In genomic region chr18:31261792-31262582, GRCh38 we compare ENCODE assay signal across 24 cellular contexts. TPM values are rescaled to one million over a fixed set of nuclear protein-coding genes. Genes with fewer than 3 reads are reported as not detected.
DNase-seq lines count a peak whose midpoint lies in the region; ATAC-seq, FAIRE-seq and TF ChIP-seq lines count a peak whose summit lies in the region.
"Had no signal": no experiment of that assay in that cellular context is flagged by ENCODE, and none has a peak within 500 bp of the region (broad histone marks: within the 10 kb centered on the region; RNA-seq: fewer than 3 reads in every experiment).

No MANE protein-coding gene starts in this region.

- ATAC-seq in WTC11 (peak; percentile 65), aorta (ENCODE audit: low FRiP score) (no peak), HG02970 (IDR thresholded peaks at IDR 0.05; ENCODE audit: low FRiP score, unreplicated experiment) (no peak), HG02623 (IDR thresholded peaks at IDR 0.05; ENCODE audit: unreplicated experiment) (no peak)
- ATAC-seq in activated CD8-positive, alpha-beta T cell treated with anti-CD3 and anti-CD28 coated beads for 36 hours, result no peak
- ATAC-seq: activated naive CD4-positive, alpha-beta T cell treated with anti-CD3 and anti-CD28 coated beads, Interleukin-2, amount 50 U/mL, for 72 hours had no signal

- H3K79me2 ChIP-seq in hepatocyte, result no peaks in the 10 kb centered on the region
- H3K79me2 ChIP-seq in neural progenitor cell (ENCODE audit: low read depth), result no peaks in the 10 kb centered on the region

- H3K27ac ChIP-seq in hepatocyte (peak overlapping the region; percentile 82), neural progenitor cell (no peak overlapping the region), aorta (ENCODE audit: low read depth in 1 of 2, low read length in 2 of 2) (no peak overlapping the region)
- H3K27ac ChIP-seq: colonic mucosa, thyroid gland had no signal

- peak; percentile 60 for FAIRE-seq in GM12892 (lab: Jason Lieb, UNC)
- FAIRE-seq: endometrium, H54 had no signal

- CTCF ChIA-PET in WTC11 (lab: Charles Lee), result no interaction called here
- CTCF ChIA-PET in activated CD8-positive, alpha-beta T cell treated with anti-CD3 and anti-CD28 coated beads for 36 hours (lab: Charles Lee), result no interaction called here

- intact Hi-C loops in aorta (cut with DNase I), result loop anchor here in 1 of 2 donors (5.0 kb wide), 1 partner anchor 690 kb away; no protein-coding TSS in a partner anchor
- intact Hi-C loops in activated CD8-positive, alpha-beta T cell treated with anti-CD3 and anti-CD28 coated beads for 36 hours (cut with micrococcal nuclease), result no loop called here

- H3K9me3 ChIP-seq in hepatocyte (ENCODE audit: low read depth) (no peaks in the 10 kb centered on the region), neural progenitor cell (ENCODE audit: low read depth) (no peaks in the 10 kb centered on the region), aorta (ENCODE audit: control insufficient read depth, low read length) (no peaks in the 10 kb centered on the region)
- H3K9me3 ChIP-seq: colonic mucosa, thyroid gland had no signal

- POLR2A ChIA-PET in WTC11 (lab: Charles Lee), result no interaction called here
- POLR2A ChIA-PET in activated CD8-positive, alpha-beta T cell treated with anti-CD3 and anti-CD28 coated beads for 36 hours (lab: Charles Lee), result no interaction called here

- H3K4me2 ChIP-seq in hepatocyte, result peak overlapping the region; percentile 52
- H3K4me2 ChIP-seq in neural progenitor cell, result no peak overlapping the region

- H3K27me3 ChIP-seq in hepatocyte, result no peaks in the 10 kb centered on the region
- no peaks in the 10 kb centered on the region for H3K27me3 ChIP-seq in neural progenitor cell
- no peaks in the 10 kb centered on the region for H3K27me3 ChIP-seq in aorta (ENCODE audit: control insufficient read depth in 1 of 2, insufficient read depth in 2 of 2, low read length in 1 of 2)
- H3K27me3 ChIP-seq: colonic mucosa, thyroid gland had no signal

- H4K20me1 ChIP-seq in hepatocyte (ENCODE audit: insufficient read depth, poor library complexity, severe bottlenecking), result no peaks in the 10 kb centered on the region
- no peaks in the 10 kb centered on the region for H4K20me1 ChIP-seq in neural progenitor cell (ENCODE audit: low read depth)

- H3K27ac Mint-ChIP-seq in WTC11 (no peak overlapping the region), neural progenitor cell (no peak overlapping the region)
- no peak overlapping the region for H3K27ac Mint-ChIP-seq in activated CD8-positive, alpha-beta T cell treated with anti-CD3 and anti-CD28 coated beads for 36 hours
- H3K27ac Mint-ChIP-seq: activated naive CD4-positive, alpha-beta T cell treated with anti-CD3 and anti-CD28 coated beads, Interleukin-2, amount 50 U/mL, for 72 hours; naive B cell had no signal

- H3K4me3 Mint-ChIP-seq in WTC11 (no peak overlapping the region), neural progenitor cell (no peak overlapping the region)
- H3K4me3 Mint-ChIP-seq in activated CD8-positive, alpha-beta T cell treated with anti-CD3 and anti-CD28 coated beads for 36 hours, result no peak overlapping the region

- H3K27me3 Mint-ChIP-seq in WTC11 (ENCODE audit: low read depth) (no peaks in the 10 kb centered on the region), neural progenitor cell (ENCODE audit: insufficient read depth, low read depth) (no peaks in the 10 kb centered on the region)
- H3K27me3 Mint-ChIP-seq in activated CD8-positive, alpha-beta T cell treated with anti-CD3 and anti-CD28 coated beads for 36 hours, result no peaks in the 10 kb centered on the region
- H3K27me3 Mint-ChIP-seq: naive B cell had no signal

- no peak for TF ChIP-seq POLR2A in GM12892 (IDR thresholded peaks at IDR 0.05; ENCODE audit: low read depth, low read length)

- no peak for DNase-seq in GM12892 (ENCODE audit: insufficient read length)
- DNase-seq in WTC11 (ENCODE audit: low spot score), result no peak
- peak; percentile 44 for DNase-seq in hepatocyte (ENCODE audit: low spot score)
- DNase-seq in neural progenitor cell (ENCODE audit: low spot score), result no peak
- DNase-seq in aorta, result no peak
- no peak for DNase-seq in activated CD8-positive, alpha-beta T cell treated with anti-CD3 and anti-CD28 coated beads for 36 hours
- DNase-seq: ACHN; activated CD4-positive, alpha-beta T cell treated with anti-CD3 and anti-CD28 coated beads for 1 hour; C1 segment of cervical spinal cord; colonic mucosa; glutamatergic neuron; naive B cell; NCI-H1417; NCI-H748 treated with DMSO at 0.1 percent for 48 hours; posterior cingulate gyrus; stimulated activated CD4-positive, alpha-beta T cell treated with anti-CD3 and anti-CD28 coated beads, Interleukin-2, amount 100 ng/mL, for 48 hours; stimulated activated naive CD4-positive, alpha-beta T cell treated with Interleukin-2 at 50 U/mL for 16 hours; thyroid gland had no signal

- H3K36me3 Mint-ChIP-seq in WTC11 (no peaks in the 10 kb centered on the region), neural progenitor cell (no peaks in the 10 kb centered on the region)
- no peaks in the 10 kb centered on the region for H3K36me3 Mint-ChIP-seq in activated CD8-positive, alpha-beta T cell treated with anti-CD3 and anti-CD28 coated beads for 36 hours (ENCODE audit: low read depth)
- H3K36me3 Mint-ChIP-seq: activated naive CD4-positive, alpha-beta T cell treated with anti-CD3 and anti-CD28 coated beads, Interleukin-2, amount 50 U/mL, for 72 hours; naive B cell had no signal

- no peaks in the 10 kb centered on the region for H3K36me3 ChIP-seq in hepatocyte (replicated peaks; ENCODE audit: insufficient read depth, low read depth)
- H3K36me3 ChIP-seq in neural progenitor cell, result no peaks in the 10 kb centered on the region
- no peaks in the 10 kb centered on the region for H3K36me3 ChIP-seq in aorta (ENCODE audit: control insufficient read depth in 1 of 2, insufficient read depth in 2 of 2, low read length in 1 of 2)
- H3K36me3 ChIP-seq: colonic mucosa, thyroid gland had no signal

- H3K9me3 Mint-ChIP-seq in WTC11, result no peaks in the 10 kb centered on the region
- H3K9me3 Mint-ChIP-seq in neural progenitor cell, result no peaks in the 10 kb centered on the region
- H3K9me3 Mint-ChIP-seq in activated CD8-positive, alpha-beta T cell treated with anti-CD3 and anti-CD28 coated beads for 36 hours, result peaks cover 1% of the 10 kb centered on the region

- H3K9ac ChIP-seq in neural progenitor cell, result no peak overlapping the region

- H3K4me1 ChIP-seq in hepatocyte (ENCODE audit: insufficient read depth), result peaks cover 13% of the 10 kb centered on the region
- H3K4me1 ChIP-seq in neural progenitor cell, result peaks cover 5% of the 10 kb centered on the region
- H3K4me1 ChIP-seq in aorta (ENCODE audit: control insufficient read depth in 1 of 2, insufficient read depth in 2 of 2, low read length in 2 of 2), result no peaks in the 10 kb centered on the region
- H3K4me1 ChIP-seq: colonic mucosa, thyroid gland had no signal

- H3F3A ChIP-seq in neural progenitor cell (ENCODE audit: low read depth), result no peaks in the 10 kb centered on the region

- TF ChIP-seq CTCF in WTC11 (IDR thresholded peaks at IDR 0.05) (no peak), hepatocyte (IDR thresholded peaks at IDR 0.05; ENCODE audit: poor library complexity) (no peak), neural progenitor cell (IDR thresholded peaks at IDR 0.05) (no peak)
- TF ChIP-seq CTCF in activated CD8-positive, alpha-beta T cell treated with anti-CD3 and anti-CD28 coated beads for 36 hours (IDR thresholded peaks at IDR 0.05), result no peak

- H3K4me1 Mint-ChIP-seq in WTC11, result peaks cover 19% of the 10 kb centered on the region
- no peaks in the 10 kb centered on the region for H3K4me1 Mint-ChIP-seq in neural progenitor cell
- no peaks in the 10 kb centered on the region for H3K4me1 Mint-ChIP-seq in activated CD8-positive, alpha-beta T cell treated with anti-CD3 and anti-CD28 coated beads for 36 hours (ENCODE audit: low read depth)
- H3K4me1 Mint-ChIP-seq: naive B cell had no signal

- H2AFZ ChIP-seq in hepatocyte (peak overlapping the region; percentile 45), neural progenitor cell (replicated peaks) (peak overlapping the region; percentile 88)

- no peaks in the 10 kb centered on the region for H3K9me2 ChIP-seq in hepatocyte (replicated peaks; ENCODE audit: insufficient read depth)

- no peak overlapping the region for H3K4me3 ChIP-seq in hepatocyte
- H3K4me3 ChIP-seq in neural progenitor cell, result no peak overlapping the region
- H3K4me3 ChIP-seq in aorta (ENCODE audit: low read length in 2 of 2), result no peak overlapping the region
- H3K4me3 ChIP-seq: colonic mucosa, thyroid gland had no signal

- WGBS in hepatocyte (ENCODE audit: low lambda C conversion rate, missing lambda C conversion rate), result 33% methylated on average over 6 of the region's 6 CpGs
- 73 to 76% methylated on average over 6 of the region's 6 CpGs for WGBS in aorta, 2 donors

TF ChIP-seq in WTC11, 78 proteins besides CTCF, POLR2A, EP300 and RAD21 (continues in another document):
- no peak for TF ChIP-seq MAX (CRISPR knock-in tag; IDR thresholded peaks at IDR 0.05)

RNA-seq across cellular contexts. Expression of gene DSG1, which starts 56.0 kb away (rescaled TPM):
- polyA plus RNA-seq in GM12892 (2012; ENCODE audit: missing spikeins), result 0.08 TPM
- 0.07 to 0.09 TPM in 2 of 3 replicates, not detected in the other for total RNA-seq in WTC11 (2021)
- 0.70 and 0.76 TPM in 2 replicates for total RNA-seq in hepatocyte
- 0.10 and 0.65 TPM in 2 replicates for polyA plus RNA-seq in hepatocyte
- total RNA-seq in neural progenitor cell (ENCODE audit: low replicate concordance), result not detected in 2 replicates
- total RNA-seq in aorta, result not detected
- not detected for polyA plus RNA-seq in aorta
- total RNA-seq in activated CD8-positive, alpha-beta T cell treated with anti-CD3 and anti-CD28 coated beads for 36 hours, result not detected
- total RNA-seq: activated naive CD4-positive, alpha-beta T cell treated with anti-CD3 and anti-CD28 coated beads, Interleukin-2, amount 50 U/mL, for 72 hours; colonic mucosa; skeletal muscle tissue; thyroid gland had no signal
